8 cellular contexts compared by ENCODE assay signal in genomic region chr4:37685726-37686372, GRCh38. TPM values are rescaled to one million over a fixed set of nuclear protein-coding genes. Genes with fewer than 3 reads are reported as not detected.
DNase-seq lines count a peak whose midpoint lies in the region; ATAC-seq, FAIRE-seq and TF ChIP-seq lines count a peak whose summit lies in the region.

No MANE protein-coding gene starts in this region.

- peak overlapping the region; percentile 91 for H3K4me3 Mint-ChIP-seq in astrocyte (ENCODE audit: unreplicated experiment)

- DNase-seq in AG09309 (ENCODE audit: low read depth) (no peak), SK-N-MC (ENCODE audit: low read depth, low spot score) (no peak), astrocyte (ENCODE audit: low read depth) (no peak), mucosa of gallbladder (ENCODE audit: low spot score) (no peak)
- DNase-seq in stimulated activated CD4-positive, alpha-beta T cell treated with anti-CD3 and anti-CD28 coated beads, Interleukin-15, amount 100 ng/mL, for 1 hour (ENCODE audit: low read depth in 1 of 2, low spot score in 1 of 2) = peak; percentile 16 to 24

- no peaks in the 10 kb centered on the region for H3K9me3 ChIP-seq in SK-N-MC (ENCODE audit: low read depth, low read length)
- H3K9me3 ChIP-seq in astrocyte (ENCODE audit: insufficient read depth, low read depth, low read length) = no peaks in the 10 kb centered on the region
- H3K9me3 ChIP-seq in iPS-20b (ENCODE audit: insufficient read depth, low read depth, low read length) = no peaks in the 10 kb centered on the region

- peak overlapping the region; percentile 53 for H3K27ac Mint-ChIP-seq in astrocyte (ENCODE audit: unreplicated experiment)

- H3K4me1 ChIP-seq in astrocyte (ENCODE audit: insufficient read depth, low read length) = peaks cover 18% of the 10 kb centered on the region
- peaks cover 22% of the 10 kb centered on the region for H3K4me1 ChIP-seq in iPS-20b (ENCODE audit: insufficient read depth, low read length)

- no peaks in the 10 kb centered on the region for H3K9me3 Mint-ChIP-seq in astrocyte (ENCODE audit: unreplicated experiment)

- TF ChIP-seq CTCF in AG09309 (IDR thresholded peaks at IDR 0.05; ENCODE audit: control insufficient read depth, insufficient read depth, low read depth, low read length, missing control alignments) (no peak), astrocyte (IDR thresholded peaks at IDR 0.05; ENCODE audit: insufficient read depth, low read depth, low read length) (no peak)

- H3K27ac ChIP-seq in SK-N-MC = no peak overlapping the region
- H3K27ac ChIP-seq in astrocyte (ENCODE audit: low read depth, low read length) = peak overlapping the region; percentile 88
- no peak overlapping the region for H3K27ac ChIP-seq in iPS-20b (ENCODE audit: low read length)

- H3K27me3 ChIP-seq in astrocyte (ENCODE audit: insufficient read depth, low read length) (no peaks in the 10 kb centered on the region), iPS-20b (ENCODE audit: insufficient read depth, low read length) (peaks cover 30% of the 10 kb centered on the region)

- H3K9ac ChIP-seq in SK-N-MC (ENCODE audit: insufficient read length) = peak overlapping the region; percentile 64
- H3K9ac ChIP-seq in astrocyte (ENCODE audit: low read length) = peak overlapping the region; percentile 90
- peak overlapping the region; percentile 74 for H3K9ac ChIP-seq in iPS-20b (ENCODE audit: low read depth, low read length)

- peak overlapping the region; percentile 90 for H2AFZ ChIP-seq in astrocyte (ENCODE audit: low read depth, low read length)

- FAIRE-seq in astrocyte (lab: Jason Lieb, UNC) = no peak

- peak overlapping the region; percentile 80 for H3K4me2 ChIP-seq in astrocyte (ENCODE audit: low read length)

- peak; percentile 15 for ATAC-seq in GM18867 (IDR thresholded peaks at IDR 0.05; ENCODE audit: unreplicated experiment)
- peak; percentile 2 for ATAC-seq in HG03103 (IDR thresholded peaks at IDR 0.05; ENCODE audit: low read depth, unreplicated experiment)

- no peaks in the 10 kb centered on the region for H3K27me3 Mint-ChIP-seq in astrocyte (ENCODE audit: low read depth, unreplicated experiment)

- peaks cover 4% of the 10 kb centered on the region for H3K79me2 ChIP-seq in astrocyte (ENCODE audit: insufficient read depth, low read length)

- H3K36me3 Mint-ChIP-seq in astrocyte (ENCODE audit: low read depth, unreplicated experiment) = no peaks in the 10 kb centered on the region

- H3K4me3 ChIP-seq in AG09309 (ENCODE audit: control insufficient read depth, low read depth, low read length) (peak overlapping the region; percentile 74), SK-N-MC (peak overlapping the region; percentile 77), astrocyte (ENCODE audit: insufficient read depth, low read depth, low read length) (peak overlapping the region; percentile 59), iPS-20b (ENCODE audit: low read length) (peak overlapping the region; percentile 70)

- peaks cover 21% of the 10 kb centered on the region for H3K4me1 Mint-ChIP-seq in astrocyte (ENCODE audit: low read depth, unreplicated experiment)

- H3K36me3 ChIP-seq in SK-N-MC (ENCODE audit: insufficient read depth, low read length) = no peaks in the 10 kb centered on the region
- no peaks in the 10 kb centered on the region for H3K36me3 ChIP-seq in astrocyte (ENCODE audit: insufficient read depth, low read length)
- no peaks in the 10 kb centered on the region for H3K36me3 ChIP-seq in iPS-20b (ENCODE audit: insufficient read depth, low read depth, low read length)

- H4K20me1 ChIP-seq in astrocyte (ENCODE audit: insufficient read depth, low read length) = no peaks in the 10 kb centered on the region

RNA-seq across cellular contexts. Expression of gene RELL1, which starts 0.3 kb away (rescaled TPM):
- total RNA-seq in astrocyte = 23.1 and 26.9 TPM in 2 replicates
- 33.8 TPM for total RNA-seq in mucosa of gallbladder

Comparison
In these comparisons a context has a peak if more than half of its experiments do, and no peak if none do; other contexts are left out.
1. DNase-seq: peak in stimulated activated CD4-positive, alpha-beta T cell treated with anti-CD3 and anti-CD28 coated beads, Interleukin-15, amount 100 ng/mL, for 1 hour (2 of 2); none in AG09309 (single experiment), SK-N-MC (single experiment), astrocyte (single experiment) and mucosa of gallbladder (single experiment).
2. Peak in every context shown above with its lines, with median percentiles within 50 percentile points of each other: H3K4me3 ChIP-seq and H3K9ac ChIP-seq.